Comparison of ENCODE assay signal across 9 cellular contexts in the genomic region with DNA sequence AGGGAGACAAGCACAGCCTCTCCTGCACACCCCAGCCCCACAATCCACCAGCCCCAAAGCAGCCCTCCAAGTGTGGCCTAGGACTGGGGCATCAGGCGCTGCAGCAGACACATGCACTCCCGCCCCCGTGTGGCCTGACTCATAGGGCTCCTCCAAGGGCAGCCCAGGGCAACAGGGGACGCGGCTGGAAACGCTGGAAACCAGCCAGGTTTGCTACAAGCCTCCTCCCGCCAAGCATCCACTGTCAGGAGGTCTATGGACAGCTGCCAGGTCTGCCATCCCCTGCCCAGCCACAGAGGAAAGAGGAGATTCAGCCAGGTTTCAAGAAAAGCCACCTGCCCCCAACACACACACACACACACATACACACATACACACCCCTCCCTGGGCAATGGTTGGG. TPM values are rescaled to one million over a fixed set of nuclear protein-coding genes. Genes with fewer than 3 reads are reported as not detected.
DNase-seq lines count a peak whose midpoint lies in the region; ATAC-seq, FAIRE-seq and TF ChIP-seq lines count a peak whose summit lies in the region.
"Had no signal": no experiment of that assay in that cellular context is flagged by ENCODE, and none has a peak within 500 bp of the region (broad histone marks: within the 10 kb centered on the region; RNA-seq: fewer than 3 reads in every experiment).

No MANE protein-coding gene starts in this region.

- TF ChIP-seq POLR2A in GM12891 (IDR thresholded peaks at IDR 0.05; ENCODE audit: low read depth, low read length), result no peak

- peaks cover 25% of the 10 kb centered on the region for H3K4me1 ChIP-seq in GM23338 (ENCODE audit: insufficient read depth)

- H3K36me3 Mint-ChIP-seq in GM23338 (ENCODE audit: low read depth) (no peaks in the 10 kb centered on the region; the same call in 2 of the 3 replicates), chondrocyte (ENCODE audit: low read depth) (no peaks in the 10 kb centered on the region)
- no peaks in the 10 kb centered on the region for H3K36me3 Mint-ChIP-seq in activated T-cell treated with anti-CD3 and anti-CD28 coated beads, Interleukin-2, amount 50 U/mL, for 4 hours (ENCODE audit: insufficient read depth)
- H3K36me3 Mint-ChIP-seq: activated naive CD4-positive, alpha-beta T cell treated with anti-CD3 and anti-CD28 coated beads, Interleukin-2, amount 50 U/mL, for 72 hours had no signal

- no peak overlapping the region for H3K27ac ChIP-seq in GM23338 (ENCODE audit: low read depth)

- H3K4me3 Mint-ChIP-seq in GM23338, result peak overlapping the region; percentile 33
- no peak overlapping the region for H3K4me3 Mint-ChIP-seq in chondrocyte (ENCODE audit: unreplicated experiment)
- H3K4me3 Mint-ChIP-seq in activated T-cell treated with anti-CD3 and anti-CD28 coated beads, Interleukin-2, amount 50 U/mL, for 4 hours, result no peak overlapping the region

- no peak for FAIRE-seq in GM12891 (lab: Jason Lieb, UNC)

- 0 out of 2 replicates have a peak, but pooled peaks cover 5% of the 10 kb centered on the region for H3F3A ChIP-seq in GM23338 (replicated peaks; ENCODE audit: low read depth)

- H3K4me3 ChIP-seq in AG10803 (ENCODE audit: low read length), result no peak overlapping the region
- H3K4me3 ChIP-seq in GM23338, result no peak overlapping the region

- H4K20me1 ChIP-seq in GM23338 (replicated peaks; ENCODE audit: insufficient read depth), result peaks cover 3% of the 10 kb centered on the region

- H3K4me2 ChIP-seq in GM23338, result no peak overlapping the region; the same call in 1 of the 2 replicates

- peaks cover 73% of the 10 kb centered on the region for H3K27me3 Mint-ChIP-seq in GM23338 (ENCODE audit: insufficient read depth, low read depth, poor library complexity)
- peaks cover 48% of the 10 kb centered on the region for H3K27me3 Mint-ChIP-seq in chondrocyte (ENCODE audit: low read depth)
- peaks cover 66% of the 10 kb centered on the region for H3K27me3 Mint-ChIP-seq in activated T-cell treated with anti-CD3 and anti-CD28 coated beads, Interleukin-2, amount 50 U/mL, for 4 hours (ENCODE audit: low read depth)

- no peaks in the 10 kb centered on the region for H3K36me3 ChIP-seq in GM23338 (ENCODE audit: insufficient read depth)

- peak; percentile 17; the same call in 1 of the 2 replicates for TF ChIP-seq CTCF in AG10803 (conservative IDR thresholded peaks at IDR 0.05; ENCODE audit: low read length)
- peak; percentile 52 to 78 for TF ChIP-seq CTCF in GM23338 (conservative IDR thresholded peaks at IDR 0.05; ENCODE audit: low read depth in 2 of 2)
- TF ChIP-seq CTCF in chondrocyte (IDR thresholded peaks at IDR 0.05), result peak; percentile 28

- no peaks in the 10 kb centered on the region for H3K79me2 ChIP-seq in GM23338 (replicated peaks; ENCODE audit: insufficient read depth)

- H3K27ac Mint-ChIP-seq in GM23338, result no peak overlapping the region
- H3K27ac Mint-ChIP-seq in chondrocyte (ENCODE audit: unreplicated experiment), result no peak overlapping the region
- H3K27ac Mint-ChIP-seq: activated naive CD4-positive, alpha-beta T cell treated with anti-CD3 and anti-CD28 coated beads, Interleukin-2, amount 50 U/mL, for 72 hours had no signal

- H3K4me1 Mint-ChIP-seq in GM23338 (peaks cover 45% of the 10 kb centered on the region), chondrocyte (ENCODE audit: low read depth) (peaks cover 32% of the 10 kb centered on the region)
- peaks cover 3% of the 10 kb centered on the region for H3K4me1 Mint-ChIP-seq in activated T-cell treated with anti-CD3 and anti-CD28 coated beads, Interleukin-2, amount 50 U/mL, for 4 hours (ENCODE audit: low read depth)

- H3K9me3 Mint-ChIP-seq in GM23338 (no peaks in the 10 kb centered on the region), chondrocyte (ENCODE audit: low read depth) (no peaks in the 10 kb centered on the region)
- no peaks in the 10 kb centered on the region for H3K9me3 Mint-ChIP-seq in activated T-cell treated with anti-CD3 and anti-CD28 coated beads, Interleukin-2, amount 50 U/mL, for 4 hours
- H3K9me3 Mint-ChIP-seq: activated naive CD4-positive, alpha-beta T cell treated with anti-CD3 and anti-CD28 coated beads, Interleukin-2, amount 50 U/mL, for 72 hours had no signal

- ATAC-seq in GM23338 (peak; percentile 66), GM21528 (IDR thresholded peaks at IDR 0.05; ENCODE audit: low FRiP score, unreplicated experiment) (no peak)
- no peak for ATAC-seq in activated T-cell treated with anti-CD3 and anti-CD28 coated beads, Interleukin-2, amount 50 U/mL, for 4 hours

- H3K27me3 ChIP-seq in GM23338 (ENCODE audit: insufficient read depth), result peaks cover 91% of the 10 kb centered on the region

- no peaks in the 10 kb centered on the region for H3K9me2 ChIP-seq in GM23338 (ENCODE audit: insufficient read depth)

- DNase-seq in AG10803 (ENCODE audit: low read depth), result no peak
- peak; percentile 89 for DNase-seq in GM23338 (ENCODE audit: low spot score)
- DNase-seq in NCI-H526 treated with DMSO at 0.1 percent for 48 hours (lab: John Stamatoyannopoulos, UW), result peak; percentile 6
- DNase-seq in chondrocyte (ENCODE audit: low spot score), result no peak
- DNase-seq in pons (ENCODE audit: low spot score), result peak; percentile 70
- no peak for DNase-seq in activated T-cell treated with anti-CD3 and anti-CD28 coated beads, Interleukin-2, amount 50 U/mL, for 4 hours
- no peak for DNase-seq in GM12891 (ENCODE audit: insufficient read length, low spot score)

- no peak overlapping the region for H2AFZ ChIP-seq in GM23338

TF ChIP-seq in GM23338, 12 proteins besides CTCF, POLR2A, EP300 and RAD21 (continues in another document):
- no peak for TF ChIP-seq JUNB (IDR thresholded peaks at IDR 0.05; ENCODE audit: unreplicated experiment)
- no peak for TF ChIP-seq CREB1 (CRISPR knock-in tag; IDR thresholded peaks at IDR 0.05; ENCODE audit: low read depth)
- TF ChIP-seq ZNF331 (CRISPR knock-in tag; IDR thresholded peaks at IDR 0.05; ENCODE audit: low read depth), result no peak
- TF ChIP-seq NANOG (IDR thresholded peaks at IDR 0.05; ENCODE audit: borderline replicate concordance), result no peak
- TF ChIP-seq, protein P1, sequence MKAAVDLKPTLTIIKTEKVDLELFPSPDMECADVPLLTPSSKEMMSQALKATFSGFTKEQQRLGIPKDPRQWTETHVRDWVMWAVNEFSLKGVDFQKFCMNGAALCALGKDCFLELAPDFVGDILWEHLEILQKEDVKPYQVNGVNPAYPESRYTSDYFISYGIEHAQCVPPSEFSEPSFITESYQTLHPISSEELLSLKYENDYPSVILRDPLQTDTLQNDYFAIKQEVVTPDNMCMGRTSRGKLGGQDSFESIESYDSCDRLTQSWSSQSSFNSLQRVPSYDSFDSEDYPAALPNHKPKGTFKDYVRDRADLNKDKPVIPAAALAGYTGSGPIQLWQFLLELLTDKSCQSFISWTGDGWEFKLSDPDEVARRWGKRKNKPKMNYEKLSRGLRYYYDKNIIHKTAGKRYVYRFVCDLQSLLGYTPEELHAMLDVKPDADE (IDR thresholded peaks at IDR 0.05), result no peak
- no peak for TF ChIP-seq POLR2AphosphoS5 (IDR thresholded peaks at IDR 0.05; ENCODE audit: low read depth)

TF ChIP-seq in GM12891, 5 proteins besides CTCF, POLR2A, EP300 and RAD21:
- TF ChIP-seq POLR2AphosphoS5 (IDR thresholded peaks at IDR 0.05; ENCODE audit: low read depth, low read length), result no peak
- no peak for TF ChIP-seq SPI1 (IDR thresholded peaks at IDR 0.05; ENCODE audit: low read depth, low read length)
- no peak for TF ChIP-seq TAF1 (IDR thresholded peaks at IDR 0.05; ENCODE audit: low read depth, low read length)
- no peak for TF ChIP-seq PAX5 (IDR thresholded peaks at IDR 0.05; ENCODE audit: insufficient read depth, low read length, severe bottlenecking)
- TF ChIP-seq POU2F2 (IDR thresholded peaks at IDR 0.05; ENCODE audit: low read depth, low read length), result no peak
TF ChIP-seq in GM12891: peak in this region for 0.

RNA-seq across cellular contexts. Expression of a gene that starts 25.8 kb away (rescaled TPM):
- 1.3 and 2.2 TPM in 2 replicates for total RNA-seq in GM23338 (2014; rRNA removed; shearing (Covaris generic))
- 0.87 TPM in 2 replicates for polyA plus RNA-seq in GM23338 (2016; fragmentation: Nextera tagmentation; extraction: Ambion mirVana)
- 0.30 to 0.51 TPM in 2 of 3 replicates, not detected in the other for total RNA-seq in chondrocyte
- under 1 TPM in 2 of 3 donors, not detected in 1; 0.16 to 0.49 TPM for total RNA-seq in activated T-cell treated with anti-CD3 and anti-CD28 coated beads, Interleukin-2, amount 50 U/mL, for 4 hours
- 0.24 TPM for polyA plus RNA-seq in GM12891 (2012; ENCODE audit: low read depth, missing spikeins)

Comparison
In these comparisons a context has a peak if more than half of its experiments do, and no peak if none do; other contexts are left out.
1. DNase-seq: peak in GM23338 (single experiment), NCI-H526 treated with DMSO at 0.1 percent for 48 hours (single experiment) and pons (single experiment); none in AG10803 (single experiment), chondrocyte (single experiment), activated T-cell treated with anti-CD3 and anti-CD28 coated beads, Interleukin-2, amount 50 U/mL, for 4 hours (single experiment) and GM12891 (single experiment).
2. Peak in every context shown above with its lines, with median percentiles within 50 percentile points of each other: CTCF ChIP-seq.